10 cellular contexts compared by ENCODE assay signal in genomic region chr16:66427871-66428681, GRCh38. TPM values are rescaled to one million over a fixed set of nuclear protein-coding genes. Genes with fewer than 3 reads are reported as not detected.
DNase-seq lines count a peak whose midpoint lies in the region; ATAC-seq and TF ChIP-seq lines count a peak whose summit lies in the region.
"Had no signal": no experiment of that assay in that cellular context is flagged by ENCODE, and none has a peak within 500 bp of the region (broad histone marks: within the 10 kb centered on the region; RNA-seq: fewer than 3 reads in every experiment).

No MANE protein-coding gene starts in this region.

- ATAC-seq in activated T-cell treated with anti-CD3 and anti-CD28 coated beads, Interleukin-2, amount 50 U/mL, for 72 hours (replicated peaks in 1 of 2) = peak; percentile 39 to 53
- ATAC-seq in left ventricle myocardium superior (peak; percentile 51), GM19467 (IDR thresholded peaks at IDR 0.05; ENCODE audit: unreplicated experiment) (no peak), GM18502 (IDR thresholded peaks at IDR 0.05; ENCODE audit: poor library complexity, unreplicated experiment) (no peak)
- ATAC-seq: GM12878 had no signal

- DNase-seq in EH (ENCODE audit: low read depth) (peak; percentile 14), left ventricle myocardium superior (peak; percentile 37), progenitor cell of endocrine pancreas (ENCODE audit: low spot score, unreplicated experiment) (no peak), putamen (ENCODE audit: low spot score) (no peak), SK-N-DZ (ENCODE audit: low spot score) (no peak)
- DNase-seq in activated T-cell treated with anti-CD3 and anti-CD28 coated beads, Interleukin-2, amount 50 U/mL, for 72 hours = peak in 1 of 2 donors; percentile 8
- DNase-seq: stimulated activated CD4-positive, alpha-beta T cell treated with anti-CD3 and anti-CD28 coated beads, Interleukin-1b, Interleukin-23, amount 100 ng/mL, for 48 hours had no signal

- no peak for TF ChIP-seq CTCF in progenitor cell of endocrine pancreas (IDR thresholded peaks at IDR 0.05; ENCODE audit: unreplicated experiment)

- H3K4me1 Mint-ChIP-seq in activated T-cell treated with anti-CD3 and anti-CD28 coated beads, Interleukin-2, amount 50 U/mL, for 72 hours (ENCODE audit: low read depth) = peaks cover 8% of the 10 kb centered on the region
- peaks cover 2% of the 10 kb centered on the region for H3K4me1 Mint-ChIP-seq in progenitor cell of endocrine pancreas (ENCODE audit: low read depth)

- H3K36me3 Mint-ChIP-seq in activated T-cell treated with anti-CD3 and anti-CD28 coated beads, Interleukin-2, amount 50 U/mL, for 72 hours (ENCODE audit: insufficient read depth in 2 of 2) = no peaks in the 10 kb centered on the region
- no peaks in the 10 kb centered on the region for H3K36me3 Mint-ChIP-seq in progenitor cell of endocrine pancreas (ENCODE audit: insufficient read depth)

- peaks cover 81% of the 10 kb centered on the region for H3K27me3 Mint-ChIP-seq in activated T-cell treated with anti-CD3 and anti-CD28 coated beads, Interleukin-2, amount 50 U/mL, for 72 hours (ENCODE audit: low read depth)
- H3K27me3 Mint-ChIP-seq in progenitor cell of endocrine pancreas = peaks cover 87% of the 10 kb centered on the region

- peak overlapping the region; percentile 21 to 50 for H3K4me3 Mint-ChIP-seq in activated T-cell treated with anti-CD3 and anti-CD28 coated beads, Interleukin-2, amount 50 U/mL, for 72 hours
- H3K4me3 Mint-ChIP-seq in progenitor cell of endocrine pancreas (ENCODE audit: low read depth) = peak overlapping the region; percentile 46

- H3K9me3 Mint-ChIP-seq in activated T-cell treated with anti-CD3 and anti-CD28 coated beads, Interleukin-2, amount 50 U/mL, for 72 hours = no peaks in the 10 kb centered on the region
- no peaks in the 10 kb centered on the region for H3K9me3 Mint-ChIP-seq in progenitor cell of endocrine pancreas (ENCODE audit: low read depth)

- intact Hi-C loops in left ventricle myocardium superior (cut with micrococcal nuclease) = no loop called here

- no peak overlapping the region for H3K27ac Mint-ChIP-seq in activated T-cell treated with anti-CD3 and anti-CD28 coated beads, Interleukin-2, amount 50 U/mL, for 72 hours
- H3K27ac Mint-ChIP-seq in progenitor cell of endocrine pancreas = no peak overlapping the region

RNA-seq across cellular contexts. Expression of gene BEAN1, which starts 1.0 kb away (rescaled TPM):
- total RNA-seq in activated T-cell treated with anti-CD3 and anti-CD28 coated beads, Interleukin-2, amount 50 U/mL, for 72 hours = not detected
- total RNA-seq in left ventricle myocardium superior (3.3 TPM), progenitor cell of endocrine pancreas (0.36 TPM in 1 of 2 replicates, not detected in the other)
- polyA plus RNA-seq in SK-N-DZ (2014; cell fraction: cytosol; rRNA removed) = not detected in 2 replicates
- not detected in 2 replicates for polyA plus RNA-seq in SK-N-DZ (2014; cell fraction: nucleus; rRNA removed)
- total RNA-seq: GM12878 had no signal
- polyA plus RNA-seq: GM12878 had no signal

Comparison
In these comparisons a context has a peak if more than half of its experiments do, and no peak if none do; other contexts are left out.
1. DNase-seq: peak in EH (single experiment) and left ventricle myocardium superior (single experiment); none in progenitor cell of endocrine pancreas (single experiment), putamen (single experiment) and SK-N-DZ (single experiment).
2. ATAC-seq: peak in activated T-cell treated with anti-CD3 and anti-CD28 coated beads, Interleukin-2, amount 50 U/mL, for 72 hours (2 of 2) and left ventricle myocardium superior (single experiment); none in GM19467 (single experiment) and GM18502 (single experiment).